29 cellular contexts compared by ENCODE assay signal in genomic region chr11:76972051-76972450, GRCh38.
"Had no signal": no experiment of that assay in that cellular context is flagged by ENCODE, and none has a peak within 500 bp of the region (broad histone marks: within the 10 kb centered on the region; RNA-seq: fewer than 3 reads in every experiment).

No MANE protein-coding gene starts in this region.

- H3K36me3 ChIP-seq: thoracic aorta, thyroid gland, transverse colon, uterus had no signal

- H3K27me3 ChIP-seq: stomach, suprapubic skin, testis, thyroid gland, tibial artery, tibial nerve, transverse colon, upper lobe of left lung, upper lobe of right lung, uterus, vagina had no signal

- H3K9me3 ChIP-seq: suprapubic skin, testis, thoracic aorta, thyroid gland, transverse colon, uterus, vagina had no signal

- H3K4me1 Mint-ChIP-seq: stimulated activated effector memory CD8-positive, alpha-beta T cell treated with anti-CD3 and anti-CD28 coated beads, Interleukin-12 subunit alpha, Interleukin-12 subunit beta, amount 100 ng/mL, for 72 hours; stimulated activated memory B cell treated with anti-CD40 and anti-IgM and Interleukin-4, amounts not matched to agents 10 μg/mL and 1 μg/mL and 100 μg/mL, for 72 hours; stimulated activated naive B cell treated with anti-CD40 and anti-IgM and Interleukin-4, amounts not matched to agents 10 μg/mL and 1 μg/mL and 100 μg/mL, for 72 hours; stimulated activated naive CD8-positive, alpha-beta T cell treated with anti-CD3 and anti-CD28 coated beads, Interleukin-15, amount 100 ng/mL, for 72 hours had no signal

- H3K27ac Mint-ChIP-seq: stimulated activated effector memory CD8-positive, alpha-beta T cell treated with anti-CD3 and anti-CD28 coated beads, Interleukin-12 subunit alpha, Interleukin-12 subunit beta, amount 100 ng/mL, for 72 hours; stimulated activated memory B cell treated with anti-CD40 and anti-IgM and Interleukin-4, amounts not matched to agents 10 μg/mL and 1 μg/mL and 100 μg/mL, for 72 hours; stimulated activated naive B cell treated with anti-CD40 and anti-IgM and Interleukin-4, amounts not matched to agents 10 μg/mL and 1 μg/mL and 100 μg/mL, for 72 hours; stimulated activated naive CD8-positive, alpha-beta T cell treated with anti-CD3 and anti-CD28 coated beads, Interleukin-15, amount 100 ng/mL, for 72 hours; stimulated activated naive CD8-positive, alpha-beta T cell treated with anti-CD3 and anti-CD28 coated beads, Interleukin-15, Interleukin-2, amounts not matched to agents 100 ng/mL and 50 ng/mL, for 24 hours; type B pancreatic cell had no signal

- H3K4me3 Mint-ChIP-seq: stimulated activated effector memory CD8-positive, alpha-beta T cell treated with anti-CD3 and anti-CD28 coated beads, Interleukin-12 subunit alpha, Interleukin-12 subunit beta, amount 100 ng/mL, for 72 hours; stimulated activated memory B cell treated with anti-CD40 and anti-IgM and Interleukin-4, amounts not matched to agents 10 μg/mL and 1 μg/mL and 100 μg/mL, for 72 hours; stimulated activated naive B cell treated with anti-CD40 and anti-IgM and Interleukin-4, amounts not matched to agents 10 μg/mL and 1 μg/mL and 100 μg/mL, for 72 hours; stimulated activated naive CD8-positive, alpha-beta T cell treated with anti-CD3 and anti-CD28 coated beads, Interleukin-15, amount 100 ng/mL, for 72 hours; stimulated activated naive CD8-positive, alpha-beta T cell treated with anti-CD3 and anti-CD28 coated beads, Interleukin-15, Interleukin-2, amounts not matched to agents 100 ng/mL and 50 ng/mL, for 24 hours; type B pancreatic cell had no signal

- H3K4me3 ChIP-seq: stomach, suprapubic skin, testis, thoracic aorta, thyroid gland, tibial artery, tibial nerve, transverse colon, upper lobe of left lung, upper lobe of right lung, uterus, vagina had no signal

- H3K27ac ChIP-seq: stomach, suprapubic skin, testis, thoracic aorta, thyroid gland, tibial artery, tibial nerve, transverse colon, upper lobe of left lung, upper lobe of right lung, uterus, vagina had no signal

- DNase-seq: stimulated activated CD4-positive, alpha-beta T cell treated with anti-CD3 and anti-CD28 coated beads, Interleukin-2, amount 100 ng/mL, for 48 hours; stimulated activated CD4-positive, alpha-beta T cell treated with anti-CD3 and anti-CD28 coated beads, Interleukin-4, amount 100 ng/mL, for 1 hour; stimulated activated CD4-positive, alpha-beta T cell treated with anti-CD3 and anti-CD28 coated beads, Interleukin-4, amount 100 ng/mL, for 24 hours; stimulated activated CD4-positive, alpha-beta T cell treated with anti-CD3 and anti-CD28 coated beads, Interleukin-4, amount 100 ng/mL, for 4 hours; stimulated activated CD8-positive, alpha-beta memory T cell treated with anti-CD3 and anti-CD28 coated beads, Interleukin-4, amount 100 ng/mL, for 48 hours; stimulated activated naive B cell treated with anti-CD40 and anti-IgM and Interleukin-4, amounts not matched to agents 10 μg/mL and 1 μg/mL and 100 μg/mL, for 72 hours; stimulated activated naive CD4-positive, alpha-beta T cell; stimulated activated naive CD4-positive, alpha-beta T cell treated with Interleukin-2 at 50 U/mL for 16 hours; stimulated activated naive CD8-positive, alpha-beta T cell treated with anti-CD3 and anti-CD28 coated beads, Interleukin-15, amount 100 ng/mL, for 72 hours; stimulated activated naive CD8-positive, alpha-beta T cell treated with anti-CD3 and anti-CD28 coated beads, Interleukin-15, Interleukin-2, amounts not matched to agents 100 U/mL and 50 U/mL, for 24 hours; stomach; substantia nigra; testis; thyroid gland; tibial artery; transverse colon; trophoblast cell; upper lobe of left lung; upper lobe of right lung; uterus had no signal

- ATAC-seq: stimulated activated effector memory CD8-positive, alpha-beta T cell treated with anti-CD3 and anti-CD28 coated beads, Interleukin-12 subunit alpha, Interleukin-12 subunit beta, amount 100 ng/mL, for 72 hours; stimulated activated memory B cell treated with anti-CD40 and anti-IgM and Interleukin-4, amounts not matched to agents 10 μg/mL and 1 μg/mL and 100 μg/mL, for 72 hours; stimulated activated naive B cell treated with anti-CD40 and anti-IgM and Interleukin-4, amounts not matched to agents 10 μg/mL and 1 μg/mL and 100 μg/mL, for 72 hours; stimulated activated naive CD8-positive, alpha-beta T cell treated with anti-CD3 and anti-CD28 coated beads, Interleukin-15, amount 100 ng/mL, for 72 hours; stimulated activated naive CD8-positive, alpha-beta T cell treated with anti-CD3 and anti-CD28 coated beads, Interleukin-15, Interleukin-2, amounts not matched to agents 100 U/mL and 50 U/mL, for 24 hours had no signal

- H3K9me3 Mint-ChIP-seq: type B pancreatic cell had no signal

- H3K36me3 Mint-ChIP-seq: stimulated activated effector memory CD8-positive, alpha-beta T cell treated with anti-CD3 and anti-CD28 coated beads, Interleukin-12 subunit alpha, Interleukin-12 subunit beta, amount 100 ng/mL, for 72 hours had no signal

- FAIRE-seq: urothelium cell line had no signal

- H3K4me1 ChIP-seq: stomach, suprapubic skin, testis, thyroid gland, tibial artery, tibial nerve, upper lobe of left lung, upper lobe of right lung, uterus, vagina had no signal

- H3K27me3 Mint-ChIP-seq: stimulated activated memory B cell treated with anti-CD40 and anti-IgM and Interleukin-4, amounts not matched to agents 10 μg/mL and 1 μg/mL and 100 μg/mL, for 72 hours; stimulated activated naive B cell treated with anti-CD40 and anti-IgM and Interleukin-4, amounts not matched to agents 10 μg/mL and 1 μg/mL and 100 μg/mL, for 72 hours; stimulated activated naive CD8-positive, alpha-beta T cell treated with anti-CD3 and anti-CD28 coated beads, Interleukin-15, amount 100 ng/mL, for 72 hours; stimulated activated naive CD8-positive, alpha-beta T cell treated with anti-CD3 and anti-CD28 coated beads, Interleukin-15, Interleukin-2, amounts not matched to agents 100 ng/mL and 50 ng/mL, for 24 hours; type B pancreatic cell had no signal
